Comparison of ENCODE assay signal across 24 cellular contexts in the genomic region with DNA sequence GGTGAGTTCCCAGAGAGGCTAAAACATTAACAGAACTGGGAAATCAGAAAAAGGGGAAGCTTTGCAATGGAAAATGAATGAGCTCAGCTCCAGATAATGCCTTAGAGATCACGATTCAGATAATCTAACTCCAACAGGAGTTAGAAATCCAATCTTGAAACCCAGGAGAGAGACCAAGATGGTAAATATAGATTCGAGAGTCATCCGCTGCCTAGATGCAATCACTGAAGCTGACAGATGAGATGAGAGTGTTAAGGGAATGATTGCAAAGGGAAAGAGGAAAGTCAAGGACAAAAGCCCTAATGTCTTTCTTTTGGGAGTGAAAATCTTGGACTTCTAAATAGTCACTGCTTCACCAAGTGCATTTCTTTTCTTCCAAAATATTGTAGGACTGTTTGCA.
"Had no signal": no experiment of that assay in that cellular context is flagged by ENCODE, and none has a peak within 500 bp of the region (broad histone marks: within the 10 kb centered on the region; RNA-seq: fewer than 3 reads in every experiment).

No MANE protein-coding gene starts in this region.

- H3K36me3 ChIP-seq: left ventricle myocardium inferior, pancreas, right atrium auricular region, right lobe of liver, stomach, thyroid gland, transverse colon, upper lobe of left lung, vagina had no signal

- H3K4me2 ChIP-seq: hepatocyte had no signal

- H3K79me2 ChIP-seq: hepatocyte had no signal

- H3K27ac Mint-ChIP-seq: mesothelial cell of epicardium; naive thymus-derived CD4-positive, alpha-beta T cell; natural killer cell treated with Interleukin-12 subunit alpha and Interleukin-12 subunit beta and Interleukin-15 and Interleukin-18, amount 100 ng/mL, for 72 hours; stimulated activated naive B cell treated with anti-CD40 and anti-IgM and Interleukin-4, amounts not matched to agents 10 μg/mL and 1 μg/mL and 100 μg/mL, for 72 hours had no signal

- H3K4me3 ChIP-seq: hepatocyte, left ventricle myocardium inferior, lung, pancreas, right atrium auricular region, right lobe of liver, skin epidermis, stomach, testis, thyroid gland, transverse colon, upper lobe of left lung, vagina had no signal

- H3K27ac ChIP-seq: hepatocyte, left ventricle myocardium inferior, pancreas, right atrium auricular region, right lobe of liver, skin epidermis, stomach, testis, thyroid gland, transverse colon, upper lobe of left lung, vagina had no signal

- H3K4me1 Mint-ChIP-seq: naive thymus-derived CD4-positive, alpha-beta T cell; stimulated activated naive B cell treated with anti-CD40 and anti-IgM and Interleukin-4, amounts not matched to agents 10 μg/mL and 1 μg/mL and 100 μg/mL, for 72 hours had no signal

- H3K4me1 ChIP-seq: pancreas, right atrium auricular region, right lobe of liver, stomach, testis, thyroid gland, transverse colon, upper lobe of left lung, vagina had no signal

- H2AFZ ChIP-seq: hepatocyte had no signal

- H3K27me3 ChIP-seq: hepatocyte, pancreas, right atrium auricular region, right lobe of liver, stomach, testis, thyroid gland, transverse colon, upper lobe of left lung, vagina had no signal

- H3K9me3 ChIP-seq: left ventricle myocardium inferior, pancreas, right atrium auricular region, right lobe of liver, testis, thyroid gland, transverse colon, upper lobe of left lung, vagina had no signal

- H3K36me3 Mint-ChIP-seq: naive thymus-derived CD4-positive, alpha-beta T cell; natural killer cell treated with Interleukin-12 subunit alpha and Interleukin-12 subunit beta and Interleukin-15 and Interleukin-18, amount 100 ng/mL, for 72 hours; stimulated activated naive B cell treated with anti-CD40 and anti-IgM and Interleukin-4, amounts not matched to agents 10 μg/mL and 1 μg/mL and 100 μg/mL, for 72 hours had no signal

- H3K4me3 Mint-ChIP-seq: mesothelial cell of epicardium; naive thymus-derived CD4-positive, alpha-beta T cell; natural killer cell treated with Interleukin-12 subunit alpha and Interleukin-12 subunit beta and Interleukin-15 and Interleukin-18, amount 100 ng/mL, for 72 hours; stimulated activated naive B cell treated with anti-CD40 and anti-IgM and Interleukin-4, amounts not matched to agents 10 μg/mL and 1 μg/mL and 100 μg/mL, for 72 hours had no signal

- DNase-seq: islet precursor cell; left ventricle myocardium inferior; mesendoderm; naive thymus-derived CD4-positive, alpha-beta T cell; pancreas; right lobe of liver; stimulated activated CD4-positive, alpha-beta T cell treated with anti-CD3 and anti-CD28 coated beads, Interleukin-12 subunit alpha, Interleukin-12 subunit beta, amount 100 ng/mL, for 4 hours; stimulated activated CD4-positive, alpha-beta T cell treated with anti-CD3 and anti-CD28 coated beads, Interleukin-15, amount 100 ng/mL, for 24 hours; stimulated activated CD4-positive, alpha-beta T cell treated with anti-CD3 and anti-CD28 coated beads, Interleukin-2, amount 100 ng/mL, for 24 hours; stimulated activated CD4-positive, alpha-beta T cell treated with anti-CD3 and anti-CD28 coated beads, Interleukin-4, amount 100 ng/mL, for 1 hour; stimulated activated naive B cell treated with anti-CD40 and anti-IgM and Interleukin-4, amounts not matched to agents 10 μg/mL and 1 μg/mL and 100 μg/mL, for 72 hours; stimulated activated naive CD8-positive, alpha-beta T cell treated with anti-CD3 and anti-CD28 coated beads, Interleukin-15, Interleukin-2, amounts not matched to agents 100 U/mL and 50 U/mL, for 24 hours; stomach; testis; thyroid gland; transverse colon; upper lobe of left lung had no signal

- ATAC-seq: naive thymus-derived CD4-positive, alpha-beta T cell; natural killer cell treated with Interleukin-12 subunit alpha and Interleukin-12 subunit beta and Interleukin-15 and Interleukin-18, amount 100 ng/mL, for 72 hours; pancreas; right lobe of liver; stimulated activated naive B cell treated with anti-CD40 and anti-IgM and Interleukin-4, amounts not matched to agents 10 μg/mL and 1 μg/mL and 100 μg/mL, for 72 hours; stimulated activated naive CD8-positive, alpha-beta T cell treated with anti-CD3 and anti-CD28 coated beads, Interleukin-15, Interleukin-2, amounts not matched to agents 100 U/mL and 50 U/mL, for 24 hours had no signal
